In the genomic region with DNA sequence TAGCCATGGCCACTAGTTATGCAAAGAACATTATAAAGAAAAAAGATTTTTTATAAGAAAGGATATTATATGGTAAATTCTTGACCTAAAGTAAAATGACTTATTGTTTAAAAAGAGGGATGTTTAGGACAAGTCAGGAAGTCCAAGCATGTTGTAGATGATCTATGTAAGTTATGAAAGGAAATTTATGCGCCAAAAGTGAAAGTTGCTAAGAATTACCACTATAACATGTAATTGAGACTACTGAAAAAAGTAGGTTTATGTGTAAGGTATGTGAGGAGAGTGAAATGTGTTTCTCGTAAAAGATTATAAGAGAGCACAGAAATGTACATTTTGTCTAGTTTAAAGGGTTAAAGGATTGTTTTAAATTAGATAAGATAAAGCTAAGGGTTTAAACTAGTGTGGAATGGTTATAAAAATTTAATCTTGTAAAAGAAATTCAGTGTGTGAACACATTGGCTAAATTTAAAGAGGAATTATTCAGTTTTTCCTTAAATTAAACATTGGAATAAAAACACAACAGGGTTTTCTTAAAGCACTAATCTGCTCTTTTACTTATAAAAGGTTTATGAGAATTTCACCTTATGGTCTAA, we compare ENCODE assay signal across 1 cellular context.
TF ChIP-seq lines count a peak whose summit lies in the region.

No MANE protein-coding gene starts in this region.

TF ChIP-seq in WTC11, 78 proteins besides CTCF, POLR2A, EP300 and RAD21 (continued from another document):
- TF ChIP-seq, protein P1, sequence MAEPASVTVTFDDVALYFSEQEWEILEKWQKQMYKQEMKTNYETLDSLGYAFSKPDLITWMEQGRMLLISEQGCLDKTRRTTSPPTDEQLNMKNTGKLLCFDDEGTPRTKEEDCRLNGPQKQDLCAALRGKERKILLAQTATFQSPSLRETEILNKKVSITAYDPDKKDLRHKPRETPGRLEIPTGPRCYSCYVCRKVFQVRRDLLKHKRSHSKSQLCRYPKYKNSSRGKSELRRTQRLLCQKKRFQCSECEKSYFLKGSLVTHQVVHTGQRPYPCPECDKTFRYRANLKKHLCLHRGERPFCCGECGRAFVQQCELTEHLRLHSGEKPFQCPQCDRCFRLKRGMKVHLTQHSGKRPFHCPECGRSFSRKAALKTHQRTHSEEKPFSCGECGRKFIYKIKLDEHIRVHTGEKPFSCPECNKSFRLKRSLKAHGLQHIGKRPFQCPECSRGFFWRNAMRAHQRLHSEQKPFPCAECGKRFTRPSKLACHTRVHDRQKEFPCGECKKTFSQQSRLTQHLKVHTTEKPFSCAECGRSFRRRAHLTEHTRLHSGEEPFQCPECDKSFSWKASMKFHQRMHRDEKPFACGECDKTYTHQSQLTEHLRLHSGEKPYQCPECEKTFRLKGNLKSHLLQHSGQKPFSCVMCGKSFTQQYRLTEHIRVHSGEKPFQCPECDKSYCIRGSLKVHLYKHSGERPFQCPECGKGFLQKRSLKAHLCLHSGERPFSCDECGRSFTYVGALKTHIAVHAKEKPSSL (CRISPR knock-in tag; conservative IDR thresholded peaks at IDR 0.05): no peak
- TF ChIP-seq, protein P2, sequence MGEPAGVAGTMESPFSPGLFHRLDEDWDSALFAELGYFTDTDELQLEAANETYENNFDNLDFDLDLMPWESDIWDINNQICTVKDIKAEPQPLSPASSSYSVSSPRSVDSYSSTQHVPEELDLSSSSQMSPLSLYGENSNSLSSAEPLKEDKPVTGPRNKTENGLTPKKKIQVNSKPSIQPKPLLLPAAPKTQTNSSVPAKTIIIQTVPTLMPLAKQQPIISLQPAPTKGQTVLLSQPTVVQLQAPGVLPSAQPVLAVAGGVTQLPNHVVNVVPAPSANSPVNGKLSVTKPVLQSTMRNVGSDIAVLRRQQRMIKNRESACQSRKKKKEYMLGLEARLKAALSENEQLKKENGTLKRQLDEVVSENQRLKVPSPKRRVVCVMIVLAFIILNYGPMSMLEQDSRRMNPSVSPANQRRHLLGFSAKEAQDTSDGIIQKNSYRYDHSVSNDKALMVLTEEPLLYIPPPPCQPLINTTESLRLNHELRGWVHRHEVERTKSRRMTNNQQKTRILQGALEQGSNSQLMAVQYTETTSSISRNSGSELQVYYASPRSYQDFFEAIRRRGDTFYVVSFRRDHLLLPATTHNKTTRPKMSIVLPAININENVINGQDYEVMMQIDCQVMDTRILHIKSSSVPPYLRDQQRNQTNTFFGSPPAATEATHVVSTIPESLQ (CRISPR knock-in tag; IDR thresholded peaks at IDR 0.05): no peak
- TF ChIP-seq CREM (CRISPR knock-in tag; IDR thresholded peaks at IDR 0.05) (no peak), SP1 (CRISPR knock-in tag; conservative IDR thresholded peaks at IDR 0.05) (no peak), ESRRA (CRISPR knock-in tag; IDR thresholded peaks at IDR 0.05; ENCODE audit: borderline replicate concordance) (no peak), ELF4 (CRISPR knock-in tag; IDR thresholded peaks at IDR 0.05; ENCODE audit: low read depth) (no peak), ZNF121 (CRISPR knock-in tag; IDR thresholded peaks at IDR 0.05) (no peak)
- TF ChIP-seq, protein P3, sequence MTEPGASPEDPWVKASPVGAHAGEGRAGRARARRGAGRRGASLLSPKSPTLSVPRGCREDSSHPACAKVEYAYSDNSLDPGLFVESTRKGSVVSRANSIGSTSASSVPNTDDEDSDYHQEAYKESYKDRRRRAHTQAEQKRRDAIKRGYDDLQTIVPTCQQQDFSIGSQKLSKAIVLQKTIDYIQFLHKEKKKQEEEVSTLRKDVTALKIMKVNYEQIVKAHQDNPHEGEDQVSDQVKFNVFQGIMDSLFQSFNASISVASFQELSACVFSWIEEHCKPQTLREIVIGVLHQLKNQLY (CRISPR knock-in tag; IDR thresholded peaks at IDR 0.05): no peak
- TF ChIP-seq, protein P4, sequence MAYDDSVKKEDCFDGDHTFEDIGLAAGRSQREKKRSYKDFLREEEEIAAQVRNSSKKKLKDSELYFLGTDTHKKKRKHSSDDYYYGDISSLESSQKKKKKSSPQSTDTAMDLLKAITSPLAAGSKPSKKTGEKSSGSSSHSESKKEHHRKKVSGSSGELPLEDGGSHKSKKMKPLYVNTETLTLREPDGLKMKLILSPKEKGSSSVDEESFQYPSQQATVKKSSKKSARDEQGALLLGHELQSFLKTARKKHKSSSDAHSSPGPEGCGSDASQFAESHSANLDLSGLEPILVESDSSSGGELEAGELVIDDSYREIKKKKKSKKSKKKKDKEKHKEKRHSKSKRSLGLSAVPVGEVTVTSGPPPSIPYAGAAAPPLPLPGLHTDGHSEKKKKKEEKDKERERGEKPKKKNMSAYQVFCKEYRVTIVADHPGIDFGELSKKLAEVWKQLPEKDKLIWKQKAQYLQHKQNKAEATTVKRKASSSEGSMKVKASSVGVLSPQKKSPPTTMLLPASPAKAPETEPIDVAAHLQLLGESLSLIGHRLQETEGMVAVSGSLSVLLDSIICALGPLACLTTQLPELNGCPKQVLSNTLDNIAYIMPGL (CRISPR knock-in tag; IDR thresholded peaks at IDR 0.05): no peak
- TF ChIP-seq, protein P5, sequence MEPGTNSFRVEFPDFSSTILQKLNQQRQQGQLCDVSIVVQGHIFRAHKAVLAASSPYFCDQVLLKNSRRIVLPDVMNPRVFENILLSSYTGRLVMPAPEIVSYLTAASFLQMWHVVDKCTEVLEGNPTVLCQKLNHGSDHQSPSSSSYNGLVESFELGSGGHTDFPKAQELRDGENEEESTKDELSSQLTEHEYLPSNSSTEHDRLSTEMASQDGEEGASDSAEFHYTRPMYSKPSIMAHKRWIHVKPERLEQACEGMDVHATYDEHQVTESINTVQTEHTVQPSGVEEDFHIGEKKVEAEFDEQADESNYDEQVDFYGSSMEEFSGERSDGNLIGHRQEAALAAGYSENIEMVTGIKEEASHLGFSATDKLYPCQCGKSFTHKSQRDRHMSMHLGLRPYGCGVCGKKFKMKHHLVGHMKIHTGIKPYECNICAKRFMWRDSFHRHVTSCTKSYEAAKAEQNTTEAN (CRISPR knock-in tag; IDR thresholded peaks at IDR 0.05): no peak
- TF ChIP-seq, protein P6, sequence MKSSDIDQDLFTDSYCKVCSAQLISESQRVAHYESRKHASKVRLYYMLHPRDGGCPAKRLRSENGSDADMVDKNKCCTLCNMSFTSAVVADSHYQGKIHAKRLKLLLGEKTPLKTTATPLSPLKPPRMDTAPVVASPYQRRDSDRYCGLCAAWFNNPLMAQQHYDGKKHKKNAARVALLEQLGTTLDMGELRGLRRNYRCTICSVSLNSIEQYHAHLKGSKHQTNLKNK (CRISPR knock-in tag; IDR thresholded peaks at IDR 0.05): no peak
- TF ChIP-seq, protein P7, sequence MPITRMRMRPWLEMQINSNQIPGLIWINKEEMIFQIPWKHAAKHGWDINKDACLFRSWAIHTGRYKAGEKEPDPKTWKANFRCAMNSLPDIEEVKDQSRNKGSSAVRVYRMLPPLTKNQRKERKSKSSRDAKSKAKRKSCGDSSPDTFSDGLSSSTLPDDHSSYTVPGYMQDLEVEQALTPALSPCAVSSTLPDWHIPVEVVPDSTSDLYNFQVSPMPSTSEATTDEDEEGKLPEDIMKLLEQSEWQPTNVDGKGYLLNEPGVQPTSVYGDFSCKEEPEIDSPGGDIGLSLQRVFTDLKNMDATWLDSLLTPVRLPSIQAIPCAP (CRISPR knock-in tag; IDR thresholded peaks at IDR 0.05): no peak
- TF ChIP-seq, protein P8, sequence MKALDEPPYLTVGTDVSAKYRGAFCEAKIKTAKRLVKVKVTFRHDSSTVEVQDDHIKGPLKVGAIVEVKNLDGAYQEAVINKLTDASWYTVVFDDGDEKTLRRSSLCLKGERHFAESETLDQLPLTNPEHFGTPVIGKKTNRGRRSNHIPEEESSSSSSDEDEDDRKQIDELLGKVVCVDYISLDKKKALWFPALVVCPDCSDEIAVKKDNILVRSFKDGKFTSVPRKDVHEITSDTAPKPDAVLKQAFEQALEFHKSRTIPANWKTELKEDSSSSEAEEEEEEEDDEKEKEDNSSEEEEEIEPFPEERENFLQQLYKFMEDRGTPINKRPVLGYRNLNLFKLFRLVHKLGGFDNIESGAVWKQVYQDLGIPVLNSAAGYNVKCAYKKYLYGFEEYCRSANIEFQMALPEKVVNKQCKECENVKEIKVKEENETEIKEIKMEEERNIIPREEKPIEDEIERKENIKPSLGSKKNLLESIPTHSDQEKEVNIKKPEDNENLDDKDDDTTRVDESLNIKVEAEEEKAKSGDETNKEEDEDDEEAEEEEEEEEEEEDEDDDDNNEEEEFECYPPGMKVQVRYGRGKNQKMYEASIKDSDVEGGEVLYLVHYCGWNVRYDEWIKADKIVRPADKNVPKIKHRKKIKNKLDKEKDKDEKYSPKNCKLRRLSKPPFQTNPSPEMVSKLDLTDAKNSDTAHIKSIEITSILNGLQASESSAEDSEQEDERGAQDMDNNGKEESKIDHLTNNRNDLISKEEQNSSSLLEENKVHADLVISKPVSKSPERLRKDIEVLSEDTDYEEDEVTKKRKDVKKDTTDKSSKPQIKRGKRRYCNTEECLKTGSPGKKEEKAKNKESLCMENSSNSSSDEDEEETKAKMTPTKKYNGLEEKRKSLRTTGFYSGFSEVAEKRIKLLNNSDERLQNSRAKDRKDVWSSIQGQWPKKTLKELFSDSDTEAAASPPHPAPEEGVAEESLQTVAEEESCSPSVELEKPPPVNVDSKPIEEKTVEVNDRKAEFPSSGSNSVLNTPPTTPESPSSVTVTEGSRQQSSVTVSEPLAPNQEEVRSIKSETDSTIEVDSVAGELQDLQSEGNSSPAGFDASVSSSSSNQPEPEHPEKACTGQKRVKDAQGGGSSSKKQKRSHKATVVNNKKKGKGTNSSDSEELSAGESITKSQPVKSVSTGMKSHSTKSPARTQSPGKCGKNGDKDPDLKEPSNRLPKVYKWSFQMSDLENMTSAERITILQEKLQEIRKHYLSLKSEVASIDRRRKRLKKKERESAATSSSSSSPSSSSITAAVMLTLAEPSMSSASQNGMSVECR (CRISPR knock-in tag; IDR thresholded peaks at IDR 0.05; ENCODE audit: borderline replicate concordance): no peak
